Comparison of ENCODE assay signal across 20 cellular contexts in genomic region chr20:17453592-17453991, GRCh38.
"Had no signal": no experiment of that assay in that cellular context is flagged by ENCODE, and none has a peak within 500 bp of the region (broad histone marks: within the 10 kb centered on the region; RNA-seq: fewer than 3 reads in every experiment).

No MANE protein-coding gene starts in this region.

- H3K9me3 Mint-ChIP-seq: immature natural killer cell; nephron progenitor cell; stimulated activated naive B cell treated with anti-CD40 and anti-IgM and Interleukin-4, amounts not matched to agents 10 μg/mL and 1 μg/mL and 100 μg/mL, for 72 hours; stimulated activated naive CD8-positive, alpha-beta T cell treated with anti-CD3 and anti-CD28 coated beads, Interleukin-15, Interleukin-2, amounts not matched to agents 100 ng/mL and 50 ng/mL, for 24 hours had no signal

- DNase-seq: dorsolateral prefrontal cortex; effector CD4-positive, alpha-beta T cell; hypothalamus; immature natural killer cell; left ventricle myocardium superior; lower lobe of right lung; naive thymus-derived CD8-positive, alpha-beta T cell; nephron progenitor cell; occipital lobe; ovary; posterior cingulate gyrus; psoas muscle; right cardiac atrium; stimulated activated CD4-positive, alpha-beta T cell treated with anti-CD3 and anti-CD28 coated beads, Interleukin-15, amount 100 ng/mL, for 24 hours; stimulated activated CD4-positive, alpha-beta T cell treated with anti-CD3 and anti-CD28 coated beads, Interleukin-2, amount 100 ng/mL, for 48 hours; stimulated activated naive B cell treated with anti-CD40 and anti-IgM and Interleukin-4, amounts not matched to agents 10 μg/mL and 1 μg/mL and 100 μg/mL, for 72 hours; transverse colon had no signal

- H3K27me3 ChIP-seq: ovary, vagina had no signal

- H3K9me3 ChIP-seq: lower lobe of right lung, ovary, psoas muscle, transverse colon, vagina had no signal

- H3K27ac Mint-ChIP-seq: immature natural killer cell; naive thymus-derived CD8-positive, alpha-beta T cell; nephron progenitor cell; stimulated activated naive B cell treated with anti-CD40 and anti-IgM and Interleukin-4, amounts not matched to agents 10 μg/mL and 1 μg/mL and 100 μg/mL, for 72 hours; stimulated activated naive CD8-positive, alpha-beta T cell treated with anti-CD3 and anti-CD28 coated beads, Interleukin-15, Interleukin-2, amounts not matched to agents 100 ng/mL and 50 ng/mL, for 24 hours had no signal

- H3K27ac ChIP-seq: lower lobe of right lung, ovary, psoas muscle, skin epidermis, transverse colon, vagina had no signal

- H3K36me3 Mint-ChIP-seq: immature natural killer cell; naive thymus-derived CD8-positive, alpha-beta T cell; stimulated activated naive B cell treated with anti-CD40 and anti-IgM and Interleukin-4, amounts not matched to agents 10 μg/mL and 1 μg/mL and 100 μg/mL, for 72 hours had no signal

- H3K4me3 Mint-ChIP-seq: immature natural killer cell; naive thymus-derived CD8-positive, alpha-beta T cell; nephron progenitor cell; stimulated activated naive B cell treated with anti-CD40 and anti-IgM and Interleukin-4, amounts not matched to agents 10 μg/mL and 1 μg/mL and 100 μg/mL, for 72 hours; stimulated activated naive CD8-positive, alpha-beta T cell treated with anti-CD3 and anti-CD28 coated beads, Interleukin-15, Interleukin-2, amounts not matched to agents 100 ng/mL and 50 ng/mL, for 24 hours had no signal

- H3K4me3 ChIP-seq: dorsolateral prefrontal cortex, lower lobe of right lung, ovary, psoas muscle, skin epidermis, transverse colon, vagina had no signal

- H3K4me1 Mint-ChIP-seq: immature natural killer cell; naive thymus-derived CD8-positive, alpha-beta T cell; nephron progenitor cell; stimulated activated naive B cell treated with anti-CD40 and anti-IgM and Interleukin-4, amounts not matched to agents 10 μg/mL and 1 μg/mL and 100 μg/mL, for 72 hours had no signal

- H3K4me1 ChIP-seq: lower lobe of right lung, psoas muscle, transverse colon, vagina had no signal

- H3K36me3 ChIP-seq: lower lobe of right lung, ovary, transverse colon, vagina had no signal
